8 cellular contexts compared by ENCODE assay signal in the genomic region with DNA sequence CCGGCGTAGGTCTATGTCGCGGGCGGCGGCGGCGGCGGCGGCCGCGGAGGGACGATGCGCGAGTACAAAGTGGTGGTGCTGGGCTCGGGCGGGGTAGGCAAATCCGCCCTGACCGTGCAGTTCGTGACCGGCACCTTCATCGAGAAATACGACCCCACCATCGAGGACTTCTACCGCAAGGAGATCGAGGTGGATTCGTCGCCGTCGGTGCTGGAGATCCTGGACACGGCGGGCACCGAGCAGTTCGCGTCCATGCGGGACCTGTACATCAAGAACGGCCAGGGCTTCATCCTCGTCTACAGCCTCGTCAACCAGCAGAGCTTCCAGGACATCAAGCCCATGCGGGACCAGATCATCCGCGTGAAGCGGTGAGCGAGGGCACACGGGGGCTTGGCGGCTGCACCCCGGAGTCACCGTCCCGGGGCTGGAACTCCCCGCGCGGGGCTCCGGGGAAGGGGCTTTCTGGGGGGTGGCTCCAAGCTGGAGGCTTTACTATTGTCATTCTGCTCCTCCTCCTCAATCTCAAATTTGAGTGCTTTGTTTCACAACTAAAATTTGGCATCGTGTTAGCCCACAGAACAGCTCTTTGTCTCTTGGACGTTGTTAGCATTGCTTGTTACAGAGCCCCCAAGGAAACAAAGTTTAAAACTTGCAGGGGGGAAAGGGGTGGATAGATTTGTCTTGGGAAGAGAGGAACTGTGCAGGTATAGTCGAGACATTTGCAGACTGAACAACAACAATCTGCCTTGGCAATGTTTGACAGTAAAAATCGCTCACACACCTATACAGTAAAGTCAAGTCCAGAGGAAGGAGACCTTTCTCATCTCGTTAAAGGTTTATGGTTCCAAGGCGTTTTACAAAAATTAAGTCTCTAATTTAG. TPM values are rescaled to one million over a fixed set of nuclear protein-coding genes. Genes with fewer than 3 reads are reported as not detected.
DNase-seq lines count a peak whose midpoint lies in the region; ATAC-seq and TF ChIP-seq lines count a peak whose summit lies in the region.

No MANE protein-coding gene starts in this region.

- H3K4me3 ChIP-seq in gastroesophageal sphincter (peak overlapping the region; percentile 88 to 94), thyroid gland (replicated peaks in 1 of 3) (peak overlapping the region; percentile 43 to 56 (median 48))

- H3K27me3 Mint-ChIP-seq in osteocyte (ENCODE audit: unreplicated experiment) = no peaks in the 10 kb centered on the region

- H3K9me3 ChIP-seq in ES-I3 (ENCODE audit: control insufficient read depth, insufficient read depth, low read length) (no peaks in the 10 kb centered on the region), gastroesophageal sphincter (no peaks in the 10 kb centered on the region), thyroid gland (no peaks in the 10 kb centered on the region)

- 0% methylated on average over 4 to 6 of the region's 59 CpGs for WGBS in gastroesophageal sphincter (ENCODE audit: low coverage in 1 of 2), 2 donors
- 1 to 2% methylated on average over 6 to 27 of the region's 59 CpGs for WGBS in thyroid gland, 2 donors

- H3K4me1 Mint-ChIP-seq in osteocyte (ENCODE audit: unreplicated experiment) = peaks cover 28% of the 10 kb centered on the region

- peaks cover 7% of the 10 kb centered on the region; the same call in 1 of the 2 replicates for H3K4me1 ChIP-seq in ES-I3 (ENCODE audit: insufficient read depth, low read length)
- peaks cover 0 to 65% (median 2%) of the 10 kb centered on the region in 3 donors for H3K4me1 ChIP-seq in gastroesophageal sphincter
- H3K4me1 ChIP-seq in thyroid gland = peaks cover 0 to 8% of the 10 kb centered on the region in 2 donors

- no peak for TF ChIP-seq EP300 in gastroesophageal sphincter (IDR thresholded peaks at IDR 0.05)

- TF ChIP-seq POLR2A in gastroesophageal sphincter (IDR thresholded peaks at IDR 0.05) (no peak), thyroid gland (IDR thresholded peaks at IDR 0.05) (no peak)

- ATAC-seq in HG02623 (IDR thresholded peaks at IDR 0.05; ENCODE audit: unreplicated experiment) (peak; percentile 3), gastroesophageal sphincter (peak; percentile 0)

- no peaks in the 10 kb centered on the region for H3K36me3 Mint-ChIP-seq in osteocyte (ENCODE audit: unreplicated experiment)

- H3K27ac Mint-ChIP-seq in osteocyte (ENCODE audit: unreplicated experiment) = peak overlapping the region; percentile 83

- H3K4me3 Mint-ChIP-seq in osteocyte (ENCODE audit: unreplicated experiment) = peak overlapping the region; percentile 95

- DNase-seq in NCI-H82 treated with DMSO at 0.1 percent for 48 hours (lab: John Stamatoyannopoulos, UW; ENCODE audit: unreplicated experiment) = peak; percentile 14
- peak; percentile 40 for DNase-seq in activated effector memory CD4-positive, alpha-beta T cell treated with Interleukin-2 at 50 U/mL for 16 hours
- peak; percentile 83 for DNase-seq in osteocyte (ENCODE audit: extremely low spot score, unreplicated experiment)
- DNase-seq in thyroid gland = peak; percentile 39 to 52
- no peak for DNase-seq in NCI-H2029 (lab: John Stamatoyannopoulos, UW)

- H3K27ac ChIP-seq in gastroesophageal sphincter = peak overlapping the region; percentile 22 to 100 (median 100)
- H3K27ac ChIP-seq in thyroid gland = peak overlapping the region; percentile 13 to 80 (median 72)

- intact Hi-C loops in thyroid gland (cut with DNase I) = loop anchor here (10.0 kb wide), 1 partner anchor 1770 kb away; a partner anchor contains a TSS

- no peaks in the 10 kb centered on the region for H3K36me3 ChIP-seq in ES-I3 (ENCODE audit: insufficient read depth, low read length)
- H3K36me3 ChIP-seq in gastroesophageal sphincter = no peaks in the 10 kb centered on the region
- H3K36me3 ChIP-seq in thyroid gland = no peaks in the 10 kb centered on the region

- TF ChIP-seq CTCF in gastroesophageal sphincter (IDR thresholded peaks at IDR 0.05) (no peak), osteocyte (IDR thresholded peaks at IDR 0.05) (no peak), thyroid gland (IDR thresholded peaks at IDR 0.05) (no peak)

- H3K9me3 Mint-ChIP-seq in osteocyte (ENCODE audit: unreplicated experiment) = no peaks in the 10 kb centered on the region

- H3K27me3 ChIP-seq in gastroesophageal sphincter (no peaks in the 10 kb centered on the region), thyroid gland (no peaks in the 10 kb centered on the region)

- peak overlapping the region; percentile 79 for H3K9ac ChIP-seq in ES-I3 (ENCODE audit: low read depth, low read length)

RNA-seq across cellular contexts. Expression of a gene that starts 0.7 kb away (rescaled TPM):
- 10 to 100 TPM; 21.1 to 33.5 (median 26.6) TPM for total RNA-seq in gastroesophageal sphincter
- 26.3 and 27.9 TPM in 2 replicates for total RNA-seq in osteocyte
- 10 to 100 TPM; 15.8 to 26.9 (median 18.2) TPM for total RNA-seq in thyroid gland
